18 cellular contexts compared by ENCODE assay signal in genomic region chr10:110361800-110362456, GRCh38. TPM values are rescaled to one million over a fixed set of nuclear protein-coding genes. Genes with fewer than 3 reads are reported as not detected.
DNase-seq lines count a peak whose midpoint lies in the region; ATAC-seq and TF ChIP-seq lines count a peak whose summit lies in the region.
"Had no signal": no experiment of that assay in that cellular context is flagged by ENCODE, and none has a peak within 500 bp of the region (broad histone marks: within the 10 kb centered on the region; RNA-seq: fewer than 3 reads in every experiment).

No MANE protein-coding gene starts in this region.

- no peaks in the 10 kb centered on the region for H3F3A ChIP-seq in GM23338 (replicated peaks; ENCODE audit: low read depth)

- DNase-seq in activated CD8-positive, alpha-beta memory T cell treated with anti-CD3 and anti-CD28 coated beads, Interleukin-2, amount 10 ng/mL, durations not matched to agents 7 days and 5 days = no peak
- no peak for DNase-seq in activated CD8-positive, alpha-beta memory T cell treated with anti-CD3 and anti-CD28 coated beads, Interleukin-2, amount 50 U/mL, for 48 hours
- DNase-seq in GM23338 (ENCODE audit: low spot score) = peak; percentile 21
- peak; percentile 43 for DNase-seq in T-helper 2 cell treated with Interferon-gamma antibody and Interleukin-4, amounts not matched to agents 5 μg/mL and 100 μg/mL, for 36 hours (ENCODE audit: low spot score)
- DNase-seq in left lung = no peak
- no peak for DNase-seq in progenitor cell of endocrine pancreas (ENCODE audit: low spot score, unreplicated experiment)
- DNase-seq in 8988T = no peak
- DNase-seq in D341Med (ENCODE audit: low spot score) = no peak
- DNase-seq: activated CD4-positive, alpha-beta T cell treated with anti-CD3 and anti-CD28 coated beads, Interleukin-2, amount 50 U/mL, for 1 hour; CD4-positive, alpha-beta T cell; heart right ventricle; Karpas-422; mucosa of descending colon; NCI-H1436 treated with DMSO at 0.1 percent for 48 hours; NCI-H2227 treated with DMSO at 0.1 percent for 48 hours; upper lobe of right lung had no signal

- H3K4me1 ChIP-seq in GM23338 (ENCODE audit: insufficient read depth) (peaks cover 4% of the 10 kb centered on the region; the same call in 1 of the 2 replicates), left lung (peaks cover 0 to 8% of the 10 kb centered on the region in 2 donors)

- no peaks in the 10 kb centered on the region for H3K27me3 Mint-ChIP-seq in activated CD8-positive, alpha-beta memory T cell treated with anti-CD3 and anti-CD28 coated beads, Interleukin-2, amount 10 ng/mL, durations not matched to agents 7 days and 5 days
- H3K27me3 Mint-ChIP-seq in GM23338 (ENCODE audit: insufficient read depth, low read depth, poor library complexity) (peaks cover 16% of the 10 kb centered on the region), progenitor cell of endocrine pancreas (peaks cover 6% of the 10 kb centered on the region)
- no peaks in the 10 kb centered on the region for H3K27me3 Mint-ChIP-seq in T-helper 2 cell treated with Interferon-gamma antibody and Interleukin-4, amounts not matched to agents 5 μg/mL and 100 μg/mL, for 36 hours (ENCODE audit: low read depth)
- H3K27me3 Mint-ChIP-seq: activated naive CD8-positive, alpha-beta T cell; CD4-positive, alpha-beta T cell had no signal

- H3K36me3 ChIP-seq in GM23338 (ENCODE audit: insufficient read depth) = no peaks in the 10 kb centered on the region
- H3K36me3 ChIP-seq in left lung = no peaks in the 10 kb centered on the region
- H3K36me3 ChIP-seq: heart right ventricle, upper lobe of right lung had no signal

- H3K4me3 ChIP-seq in GM23338 = no peak overlapping the region
- no peak overlapping the region for H3K4me3 ChIP-seq in left lung
- H3K4me3 ChIP-seq: heart right ventricle, mucosa of descending colon, upper lobe of right lung had no signal

- intact Hi-C loops in left lung (cut with DNase I) = no loop called here

- H3K9me3 Mint-ChIP-seq in activated CD8-positive, alpha-beta memory T cell treated with anti-CD3 and anti-CD28 coated beads, Interleukin-2, amount 10 ng/mL, durations not matched to agents 7 days and 5 days (ENCODE audit: low read depth) = no peaks in the 10 kb centered on the region
- H3K9me3 Mint-ChIP-seq in GM23338 (no peaks in the 10 kb centered on the region), progenitor cell of endocrine pancreas (ENCODE audit: low read depth) (no peaks in the 10 kb centered on the region)
- H3K9me3 Mint-ChIP-seq in T-helper 2 cell treated with Interferon-gamma antibody and Interleukin-4, amounts not matched to agents 5 μg/mL and 100 μg/mL, for 36 hours = no peaks in the 10 kb centered on the region
- H3K9me3 Mint-ChIP-seq: CD4-positive, alpha-beta T cell had no signal

- H3K27me3 ChIP-seq in GM23338 (ENCODE audit: insufficient read depth) = no peaks in the 10 kb centered on the region
- no peaks in the 10 kb centered on the region for H3K27me3 ChIP-seq in left lung
- H3K27me3 ChIP-seq: heart right ventricle, upper lobe of right lung had no signal

- H3K9me3 ChIP-seq in left lung = no peaks in the 10 kb centered on the region
- H3K9me3 ChIP-seq: heart right ventricle, mucosa of descending colon, upper lobe of right lung had no signal

- H2AFZ ChIP-seq in GM23338 = no peak overlapping the region

- H4K20me1 ChIP-seq in GM23338 (replicated peaks; ENCODE audit: insufficient read depth) = no peaks in the 10 kb centered on the region

- peaks cover 86% of the 10 kb centered on the region for H3K4me1 Mint-ChIP-seq in activated CD8-positive, alpha-beta memory T cell treated with anti-CD3 and anti-CD28 coated beads, Interleukin-2, amount 10 ng/mL, durations not matched to agents 7 days and 5 days
- H3K4me1 Mint-ChIP-seq in GM23338 (peaks cover 31% of the 10 kb centered on the region), progenitor cell of endocrine pancreas (ENCODE audit: low read depth) (peaks cover 14% of the 10 kb centered on the region)
- peaks cover 39% of the 10 kb centered on the region for H3K4me1 Mint-ChIP-seq in T-helper 2 cell treated with Interferon-gamma antibody and Interleukin-4, amounts not matched to agents 5 μg/mL and 100 μg/mL, for 36 hours (ENCODE audit: low read depth)

- CTCF ChIA-PET in activated CD8-positive, alpha-beta memory T cell treated with anti-CD3 and anti-CD28 coated beads, Interleukin-2, amount 10 ng/mL, durations not matched to agents 7 days and 5 days (lab: Charles Lee) = interaction anchor here (1.1 to 1.2 kb wide), 3 partner anchors 8 to 139 kb away, joined by 3 to 7 read pairs (median 3); no protein-coding TSS in a partner anchor

- H3K4me2 ChIP-seq in GM23338 = no peak overlapping the region

- TF ChIP-seq CTCF in GM23338 (conservative IDR thresholded peaks at IDR 0.05; ENCODE audit: low read depth in 2 of 2) = no peak
- no peak for TF ChIP-seq CTCF in left lung (IDR thresholded peaks at IDR 0.05)
- no peak for TF ChIP-seq CTCF in progenitor cell of endocrine pancreas (IDR thresholded peaks at IDR 0.05; ENCODE audit: unreplicated experiment)

- H3K9me2 ChIP-seq in GM23338 (ENCODE audit: insufficient read depth) = no peaks in the 10 kb centered on the region

- no peaks in the 10 kb centered on the region for H3K79me2 ChIP-seq in GM23338 (replicated peaks; ENCODE audit: insufficient read depth)

- peak overlapping the region; percentile 49 for H3K27ac Mint-ChIP-seq in activated CD8-positive, alpha-beta memory T cell treated with anti-CD3 and anti-CD28 coated beads, Interleukin-2, amount 10 ng/mL, durations not matched to agents 7 days and 5 days
- H3K27ac Mint-ChIP-seq in GM23338 (no peak overlapping the region), progenitor cell of endocrine pancreas (no peak overlapping the region)
- H3K27ac Mint-ChIP-seq in T-helper 2 cell treated with Interferon-gamma antibody and Interleukin-4, amounts not matched to agents 5 μg/mL and 100 μg/mL, for 36 hours = peak overlapping the region; percentile 7
- H3K27ac Mint-ChIP-seq: activated naive CD8-positive, alpha-beta T cell; CD4-positive, alpha-beta T cell had no signal

- H3K36me3 Mint-ChIP-seq in activated CD8-positive, alpha-beta memory T cell treated with anti-CD3 and anti-CD28 coated beads, Interleukin-2, amount 10 ng/mL, durations not matched to agents 7 days and 5 days = peaks cover 2% of the 10 kb centered on the region
- no peaks in the 10 kb centered on the region; the same call in 2 of the 3 replicates for H3K36me3 Mint-ChIP-seq in GM23338 (ENCODE audit: low read depth)
- no peaks in the 10 kb centered on the region for H3K36me3 Mint-ChIP-seq in T-helper 2 cell treated with Interferon-gamma antibody and Interleukin-4, amounts not matched to agents 5 μg/mL and 100 μg/mL, for 36 hours (ENCODE audit: low read depth)
- H3K36me3 Mint-ChIP-seq in progenitor cell of endocrine pancreas (ENCODE audit: insufficient read depth) = no peaks in the 10 kb centered on the region
- H3K36me3 Mint-ChIP-seq: activated naive CD8-positive, alpha-beta T cell had no signal

- peak; percentile 61 for ATAC-seq in activated CD8-positive, alpha-beta memory T cell treated with anti-CD3 and anti-CD28 coated beads, Interleukin-2, amount 10 ng/mL, durations not matched to agents 7 days and 5 days
- ATAC-seq in GM23338 (no peak), left lung (peak; percentile 39)
- ATAC-seq: heart right ventricle, mucosa of descending colon, Right ventricle myocardium inferior, upper lobe of right lung had no signal

- peak overlapping the region; percentile 4 for H3K4me3 Mint-ChIP-seq in activated CD8-positive, alpha-beta memory T cell treated with anti-CD3 and anti-CD28 coated beads, Interleukin-2, amount 10 ng/mL, durations not matched to agents 7 days and 5 days
- no peak overlapping the region for H3K4me3 Mint-ChIP-seq in GM23338
- peak overlapping the region; percentile 0 for H3K4me3 Mint-ChIP-seq in T-helper 2 cell treated with Interferon-gamma antibody and Interleukin-4, amounts not matched to agents 5 μg/mL and 100 μg/mL, for 36 hours
- no peak overlapping the region for H3K4me3 Mint-ChIP-seq in progenitor cell of endocrine pancreas (ENCODE audit: low read depth)
- H3K4me3 Mint-ChIP-seq: activated naive CD8-positive, alpha-beta T cell; CD4-positive, alpha-beta T cell had no signal

- H3K27ac ChIP-seq in GM23338 (ENCODE audit: low read depth) (no peak overlapping the region), left lung (no peak overlapping the region)
- H3K27ac ChIP-seq: heart right ventricle, upper lobe of right lung had no signal

TF ChIP-seq in GM23338, 12 proteins besides CTCF, POLR2A, EP300 and RAD21 (continues in another document):
- TF ChIP-seq CREB1 (CRISPR knock-in tag; IDR thresholded peaks at IDR 0.05; ENCODE audit: low read depth) (no peak), NANOG (IDR thresholded peaks at IDR 0.05; ENCODE audit: borderline replicate concordance) (no peak), POLR2AphosphoS5 (IDR thresholded peaks at IDR 0.05; ENCODE audit: low read depth) (no peak)

RNA-seq across cellular contexts. Expression of gene SMNDC1, which starts 57.2 kb away (rescaled TPM):
- 10 to 100 TPM; 40.9 to 43.5 TPM for total RNA-seq in activated CD8-positive, alpha-beta memory T cell treated with anti-CD3 and anti-CD28 coated beads, Interleukin-2, amount 10 ng/mL, durations not matched to agents 7 days and 5 days
- 28.4 and 29.9 TPM in 2 replicates for total RNA-seq in GM23338 (2014; rRNA removed; shearing (Covaris generic))
- 41.9 and 45.1 TPM in 2 replicates for polyA plus RNA-seq in GM23338 (2016; fragmentation: Nextera tagmentation; extraction: Ambion mirVana)
- 10 to 100 TPM; 24.2 to 26.2 TPM for total RNA-seq in left lung
- total RNA-seq in progenitor cell of endocrine pancreas = 39.4 and 41.4 TPM in 2 replicates

Comparison
In these comparisons a context has a peak if more than half of its experiments do, and no peak if none do; other contexts are left out.
1. DNase-seq: peak in GM23338 (single experiment) and T-helper 2 cell treated with Interferon-gamma antibody and Interleukin-4, amounts not matched to agents 5 μg/mL and 100 μg/mL, for 36 hours (single experiment); none in activated CD8-positive, alpha-beta memory T cell treated with anti-CD3 and anti-CD28 coated beads, Interleukin-2, amount 10 ng/mL, durations not matched to agents 7 days and 5 days (single experiment), activated CD8-positive, alpha-beta memory T cell treated with anti-CD3 and anti-CD28 coated beads, Interleukin-2, amount 50 U/mL, for 48 hours (single experiment), left lung (0 of 2), progenitor cell of endocrine pancreas (single experiment), 8988T (single experiment) and D341Med (single experiment).
2. H3K27ac Mint-ChIP-seq: peak in activated CD8-positive, alpha-beta memory T cell treated with anti-CD3 and anti-CD28 coated beads, Interleukin-2, amount 10 ng/mL, durations not matched to agents 7 days and 5 days (single experiment) and T-helper 2 cell treated with Interferon-gamma antibody and Interleukin-4, amounts not matched to agents 5 μg/mL and 100 μg/mL, for 36 hours (single experiment); none in GM23338 (single experiment) and progenitor cell of endocrine pancreas (single experiment).
3. H3K4me3 Mint-ChIP-seq: peak in activated CD8-positive, alpha-beta memory T cell treated with anti-CD3 and anti-CD28 coated beads, Interleukin-2, amount 10 ng/mL, durations not matched to agents 7 days and 5 days (single experiment) and T-helper 2 cell treated with Interferon-gamma antibody and Interleukin-4, amounts not matched to agents 5 μg/mL and 100 μg/mL, for 36 hours (single experiment); none in GM23338 (single experiment) and progenitor cell of endocrine pancreas (single experiment).